1 cellular context compared by ENCODE assay signal in genomic region chr17:78337244-78338109, GRCh38.
TF ChIP-seq lines count a peak whose summit lies in the region.

No MANE protein-coding gene starts in this region.

TF ChIP-seq in GM12878, 131 proteins besides CTCF, POLR2A, EP300 and RAD21 (continued from another document and continues in another):
- TF ChIP-seq RELA (IDR thresholded peaks at IDR 0.05; ENCODE audit: borderline replicate concordance, partially characterized antibody) (no peak), IRF5 (IDR thresholded peaks at IDR 0.05; ENCODE audit: borderline replicate concordance) (no peak), USF1 (IDR thresholded peaks at IDR 0.05; ENCODE audit: borderline replicate concordance, extremely low read length, insufficient read depth, low read depth, low read length) (no peak), USF2 (IDR thresholded peaks at IDR 0.05; ENCODE audit: borderline replicate concordance, low read depth, low read length) (no peak), NFYA (IDR thresholded peaks at IDR 0.05; ENCODE audit: borderline replicate concordance, low read depth, low read length) (no peak), FOXM1 (IDR thresholded peaks at IDR 0.05; ENCODE audit: low read depth, low read length) (0 out of 2 replicates have a peak, but pooled peaks have one; percentile 19), SMAD5 (IDR thresholded peaks at IDR 0.05; ENCODE audit: low read depth) (no peak), SREBF1 (IDR thresholded peaks at IDR 0.05; ENCODE audit: low read length) (0 out of 2 replicates have a peak, but pooled peaks have one; percentile 32), HSF1 (IDR thresholded peaks at IDR 0.05; ENCODE audit: low read depth, low read length) (no peak), MTA3 (IDR thresholded peaks at IDR 0.05; ENCODE audit: borderline replicate concordance, low read length) (0 out of 2 replicates have a peak, but pooled peaks have one; percentile 42), REST (IDR thresholded peaks at IDR 0.05; ENCODE audit: low read depth, low read length) (no peak), ZBED1 (IDR thresholded peaks at IDR 0.05; ENCODE audit: borderline replicate concordance) (peak; percentile 60; the same call in 1 of the 2 replicates), HCFC1 (IDR thresholded peaks at IDR 0.05; ENCODE audit: low read length) (no peak), PAX8 (IDR thresholded peaks at IDR 0.05) (no peak), GATAD2B (conservative IDR thresholded peaks at IDR 0.05; ENCODE audit: low read depth) (peak; percentile 94), ZNF592 (IDR thresholded peaks at IDR 0.05) (no peak), SRF (IDR thresholded peaks at IDR 0.05; ENCODE audit: low read depth in 2 of 2, low read length in 2 of 2) (no peak), PKNOX1 (IDR thresholded peaks at IDR 0.05) (no peak), KDM1A (IDR thresholded peaks at IDR 0.05; ENCODE audit: borderline replicate concordance) (0 out of 2 replicates have a peak, but pooled peaks have one; percentile 38), JUND (IDR thresholded peaks at IDR 0.05; ENCODE audit: low read depth, low read length) (no peak; the same call in 1 of the 2 replicates), SMAD1 (IDR thresholded peaks at IDR 0.05; ENCODE audit: low read depth, partially characterized antibody) (no peak), MLLT1 (IDR thresholded peaks at IDR 0.05) (0 out of 2 replicates have a peak, but pooled peaks have one; percentile 72), IRF4 (IDR thresholded peaks at IDR 0.05; ENCODE audit: low read depth, low read length) (peak; percentile 95), SUPT20H (IDR thresholded peaks at IDR 0.05; ENCODE audit: borderline replicate concordance, control insufficient read depth, low read depth, low read length) (no peak), TARDBP (IDR thresholded peaks at IDR 0.05; ENCODE audit: borderline replicate concordance) (peak; percentile 41; the same call in 1 of the 2 replicates), CBFB (IDR thresholded peaks at IDR 0.05; ENCODE audit: low read depth) (peak; percentile 57; the same call in 1 of the 2 replicates), HDAC2 (IDR thresholded peaks at IDR 0.05) (no peak), ZNF24 (IDR thresholded peaks at IDR 0.05) (0 out of 2 replicates have a peak, but pooled peaks have one; percentile 16), BCL3 (IDR thresholded peaks at IDR 0.05; ENCODE audit: borderline replicate concordance, insufficient read depth, low read depth, low read length, poor library complexity, severe bottlenecking) (no peak), BHLHE40 (IDR thresholded peaks at IDR 0.05; ENCODE audit: borderline replicate concordance in 1 of 2, low read depth in 2 of 2, low read length in 1 of 2) (peak; percentile 74 to 77), CBX5 (IDR thresholded peaks at IDR 0.05; ENCODE audit: low read depth) (no peak), MEF2B (IDR thresholded peaks at IDR 0.05; ENCODE audit: partially characterized antibody, poor library complexity, severe bottlenecking) (peak; percentile 59), ZNF274 (IDR thresholded peaks at IDR 0.05; ENCODE audit: insufficient read depth, insufficient read length) (no peak), NFXL1 (IDR thresholded peaks at IDR 0.05; ENCODE audit: borderline replicate concordance) (no peak), RUNX3 (IDR thresholded peaks at IDR 0.05; ENCODE audit: low read length) (peak; percentile 93), IRF3 (IDR thresholded peaks at IDR 0.05) (no peak), CREB1 (IDR thresholded peaks at IDR 0.05; ENCODE audit: low read depth) (peak; percentile 74), SP1 (IDR thresholded peaks at IDR 0.05; ENCODE audit: low read depth, low read length) (peak; percentile 28), SMC3 (IDR thresholded peaks at IDR 0.05; ENCODE audit: borderline replicate concordance, low read length) (no peak), ZNF622 (IDR thresholded peaks at IDR 0.05) (no peak), NFIC (IDR thresholded peaks at IDR 0.05; ENCODE audit: low read depth, low read length) (peak; percentile 63; the same call in 1 of the 2 replicates)
